Comparison of ENCODE assay signal across 8 cellular contexts in genomic region chr4:107931775-107932321, GRCh38. TPM values are rescaled to one million over a fixed set of nuclear protein-coding genes. Genes with fewer than 3 reads are reported as not detected.
DNase-seq lines count a peak whose midpoint lies in the region; ATAC-seq and TF ChIP-seq lines count a peak whose summit lies in the region.

No MANE protein-coding gene starts in this region.

- ATAC-seq in GM18508 (IDR thresholded peaks at IDR 0.05; ENCODE audit: insufficient read depth, unreplicated experiment) = peak; percentile 0
- peak; percentile 19 for ATAC-seq in HG03060 (IDR thresholded peaks at IDR 0.05; ENCODE audit: low read depth, unreplicated experiment)
- ATAC-seq in activated B cell treated with CpG ODN at 0.5 μM for 24 hours (ENCODE audit: low read depth) = peak; percentile 2
- peak; percentile 31 to 37 for ATAC-seq in naive thymus-derived CD8-positive, alpha-beta T cell
- ATAC-seq in HG03442 (IDR thresholded peaks at IDR 0.05; ENCODE audit: unreplicated experiment) = no peak

- H3K4me3 ChIP-seq in duodenal mucosa (ENCODE audit: low read depth in 1 of 2, low read length in 2 of 2) (peak overlapping the region; percentile 78 to 87), thymus (ENCODE audit: low read length) (peak overlapping the region; percentile 76)

- no peaks in the 10 kb centered on the region for H3K9me3 Mint-ChIP-seq in activated B cell treated with CpG ODN at 0.5 μM for 24 hours
- no peaks in the 10 kb centered on the region for H3K9me3 Mint-ChIP-seq in naive thymus-derived CD8-positive, alpha-beta T cell

- DNase-seq in activated B cell treated with CpG ODN at 0.5 μM for 24 hours (no peak), NCI-H128 (lab: John Stamatoyannopoulos, UW; ENCODE audit: unreplicated experiment) (no peak)
- DNase-seq in naive thymus-derived CD8-positive, alpha-beta T cell = peak in 8 of 10 donors; percentile 2 to 67 (median 24)

- H3K4me1 ChIP-seq in duodenal mucosa (ENCODE audit: control insufficient read depth in 1 of 2, insufficient read depth in 2 of 2, low read length in 2 of 2) (peaks cover 15 to 17% of the 10 kb centered on the region in 2 donors), thymus (ENCODE audit: control insufficient read depth, insufficient read depth, low read length) (peaks cover 17% of the 10 kb centered on the region)

- H3K27me3 Mint-ChIP-seq in activated B cell treated with CpG ODN at 0.5 μM for 24 hours = no peaks in the 10 kb centered on the region
- no peaks in the 10 kb centered on the region for H3K27me3 Mint-ChIP-seq in naive thymus-derived CD8-positive, alpha-beta T cell

- H3K9me3 ChIP-seq in duodenal mucosa (ENCODE audit: control insufficient read depth in 1 of 2, low read length in 2 of 2) (no peaks in the 10 kb centered on the region), thymus (ENCODE audit: control insufficient read depth) (no peaks in the 10 kb centered on the region)

- H3K36me3 ChIP-seq in duodenal mucosa (ENCODE audit: control insufficient read depth in 1 of 2, insufficient read depth in 2 of 2, low read length in 2 of 2) (no peaks in the 10 kb centered on the region), thymus (ENCODE audit: control insufficient read depth, insufficient read depth) (peaks cover 14% of the 10 kb centered on the region)

- no peak for TF ChIP-seq CTCF in activated B cell treated with CpG ODN at 0.5 μM for 24 hours (IDR thresholded peaks at IDR 0.05)

- CTCF ChIA-PET in activated B cell treated with CpG ODN at 0.5 μM for 24 hours (lab: Charles Lee) = interaction anchor here (1.2 kb wide), 1 partner anchor 62 kb away, joined by 4 read pairs; no protein-coding TSS in a partner anchor

- peak overlapping the region; percentile 89 for H3K4me3 Mint-ChIP-seq in activated B cell treated with CpG ODN at 0.5 μM for 24 hours
- peak overlapping the region; percentile 81 to 92 (median 86) for H3K4me3 Mint-ChIP-seq in naive thymus-derived CD8-positive, alpha-beta T cell

- H3K36me3 Mint-ChIP-seq in activated B cell treated with CpG ODN at 0.5 μM for 24 hours (ENCODE audit: low read depth) = peaks cover 8% of the 10 kb centered on the region
- H3K36me3 Mint-ChIP-seq in naive thymus-derived CD8-positive, alpha-beta T cell = peaks cover 0 to 13% (median 8%) of the 10 kb centered on the region in 3 donors

- intact Hi-C loops in activated B cell treated with CpG ODN at 0.5 μM for 24 hours (cut with micrococcal nuclease) = loop anchor here (1.0 to 5.0 kb wide), 8 partner anchors 57 to 1800 kb away; partner anchors contain the start of genes AIMP1, HADH, LEF1 and OSTC

- H3K4me1 Mint-ChIP-seq in activated B cell treated with CpG ODN at 0.5 μM for 24 hours = peaks cover 47% of the 10 kb centered on the region
- H3K4me1 Mint-ChIP-seq in naive thymus-derived CD8-positive, alpha-beta T cell = peaks cover 25 to 47% (median 41%) of the 10 kb centered on the region in 4 donors

- H3K27ac Mint-ChIP-seq in activated B cell treated with CpG ODN at 0.5 μM for 24 hours = peak overlapping the region; percentile 84
- peak overlapping the region; percentile 17 to 90 (median 72) for H3K27ac Mint-ChIP-seq in naive thymus-derived CD8-positive, alpha-beta T cell

- under 1% methylated on average over 45 of the region's 45 CpGs for WGBS in thymus

- H3K27ac ChIP-seq in duodenal mucosa (ENCODE audit: low read depth, low read length) (no peak overlapping the region), thymus (ENCODE audit: low read depth) (peak overlapping the region; percentile 86)

- H3K9ac ChIP-seq in duodenal mucosa (ENCODE audit: low read depth in 1 of 2, low read length in 2 of 2) = peak overlapping the region; percentile 67 to 73

- POLR2A ChIA-PET in activated B cell treated with CpG ODN at 0.5 μM for 24 hours (lab: Charles Lee) = interaction anchor here (1.0 to 2.7 kb wide), 4 partner anchors 8 to 688 kb away, joined by 3 to 16 read pairs (median 8); partner anchors contain the start of genes HADH, PAPSS1 and RPL34
- POLR2A ChIA-PET in naive thymus-derived CD8-positive, alpha-beta T cell (lab: Charles Lee) = interaction anchor here (0.9 to 2.7 kb wide), 4 partner anchors 54 to 212 kb away, joined by 3 to 15 read pairs (median 4); partner anchors contain the start of gene PAPSS1

- H3K27me3 ChIP-seq in duodenal mucosa (ENCODE audit: control insufficient read depth in 1 of 2, insufficient read depth in 2 of 2, low read length in 2 of 2) (no peaks in the 10 kb centered on the region), thymus (ENCODE audit: control insufficient read depth, insufficient read depth) (no peaks in the 10 kb centered on the region)

RNA-seq across cellular contexts. Expression of gene CYP2U1, which starts 0.5 kb away (rescaled TPM):
- total RNA-seq in activated B cell treated with CpG ODN at 0.5 μM for 24 hours = 9.2 and 11.6 TPM in 2 replicates
- 10 to 100 TPM in 1 of 2 experiments, 1 to 10 TPM in 1; 9.7 to 10.6 TPM for total RNA-seq in naive thymus-derived CD8-positive, alpha-beta T cell
- polyA plus RNA-seq in naive thymus-derived CD8-positive, alpha-beta T cell = 1 to 10 TPM; 3.4 to 5.6 (median 5.2) TPM
- 25.3 TPM for polyA plus RNA-seq in thymus

RNA-seq across cellular contexts. Expression of gene HADH, which starts 57.8 kb away (rescaled TPM):
- 21.2 and 22.8 TPM in 2 replicates for total RNA-seq in activated B cell treated with CpG ODN at 0.5 μM for 24 hours
- total RNA-seq in naive thymus-derived CD8-positive, alpha-beta T cell = 10 to 100 TPM; 22.5 to 23.1 TPM
- polyA plus RNA-seq in naive thymus-derived CD8-positive, alpha-beta T cell = 10 to 100 TPM; 36.0 to 42.2 (median 37.7) TPM
- 41.2 TPM for polyA plus RNA-seq in thymus

Comparison
In these comparisons a context has a peak if more than half of its experiments do, and no peak if none do; other contexts are left out.
1. DNase-seq: peak in naive thymus-derived CD8-positive, alpha-beta T cell (8 of 10); none in activated B cell treated with CpG ODN at 0.5 μM for 24 hours (single experiment) and NCI-H128 (single experiment).